In genomic region chr11:35236667-35237003, GRCh38 we compare ENCODE assay signal across 1 cellular context.
TF ChIP-seq lines count a peak whose summit lies in the region.

No MANE protein-coding gene starts in this region.

TF ChIP-seq in HCT116, 20 proteins besides CTCF, POLR2A, EP300 and RAD21 (continued from another document):
- TF ChIP-seq REST (IDR thresholded peaks at IDR 0.05; ENCODE audit: low read depth): no peak
